1 cellular context compared by ENCODE assay signal in the genomic region with DNA sequence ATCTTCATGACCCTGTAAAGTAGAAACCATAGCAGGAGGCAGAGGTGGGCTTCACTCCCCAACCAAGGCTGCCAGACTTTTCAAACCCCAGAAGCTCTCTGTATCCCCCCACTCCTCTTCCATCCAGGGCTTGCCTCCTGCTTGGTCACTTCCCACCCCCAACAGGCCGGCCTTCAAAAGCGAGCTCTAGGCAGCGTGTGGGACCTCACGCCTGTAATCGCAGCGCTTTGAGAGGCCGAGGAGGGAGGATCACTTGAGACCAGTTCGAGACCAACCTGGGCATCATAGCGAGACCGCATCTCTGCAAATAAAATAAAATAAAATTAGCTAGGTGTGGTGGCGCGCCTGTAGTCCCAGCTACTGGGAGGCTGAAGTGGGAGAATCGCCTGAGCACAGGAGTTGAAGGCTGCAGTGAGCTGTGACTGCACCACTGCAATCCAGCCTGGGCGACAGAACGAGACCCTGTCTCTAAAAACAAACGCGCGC.
A peak's percentile ranks its signal among the peaks of the same experiment; 100 is the strongest.
TF ChIP-seq lines count a peak whose summit lies in the region.

No MANE protein-coding gene starts in this region.

TF ChIP-seq in HepG2, 621 proteins besides CTCF, POLR2A, EP300 and RAD21:
- TF ChIP-seq IKZF4 (CRISPR knock-in tag; IDR thresholded peaks at IDR 0.05; ENCODE audit: borderline replicate concordance, low read depth, not compliant biosample characterization) = peak; percentile 3
- TF ChIP-seq NFIB (CRISPR knock-in tag; IDR thresholded peaks at IDR 0.05; ENCODE audit: borderline replicate concordance) = peak; percentile 81; the same call in 1 of the 2 replicates
- TF ChIP-seq ZNF335 (CRISPR knock-in tag; IDR thresholded peaks at IDR 0.05) = no peak
- TF ChIP-seq NRL (CRISPR knock-in tag; IDR thresholded peaks at IDR 0.05; ENCODE audit: borderline replicate concordance) = 0 out of 2 replicates have a peak, but pooled peaks have one; percentile 12
- TF ChIP-seq, protein P1, sequence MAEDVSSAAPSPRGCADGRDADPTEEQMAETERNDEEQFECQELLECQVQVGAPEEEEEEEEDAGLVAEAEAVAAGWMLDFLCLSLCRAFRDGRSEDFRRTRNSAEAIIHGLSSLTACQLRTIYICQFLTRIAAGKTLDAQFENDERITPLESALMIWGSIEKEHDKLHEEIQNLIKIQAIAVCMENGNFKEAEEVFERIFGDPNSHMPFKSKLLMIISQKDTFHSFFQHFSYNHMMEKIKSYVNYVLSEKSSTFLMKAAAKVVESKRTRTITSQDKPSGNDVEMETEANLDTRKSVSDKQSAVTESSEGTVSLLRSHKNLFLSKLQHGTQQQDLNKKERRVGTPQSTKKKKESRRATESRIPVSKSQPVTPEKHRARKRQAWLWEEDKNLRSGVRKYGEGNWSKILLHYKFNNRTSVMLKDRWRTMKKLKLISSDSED (CRISPR knock-in tag; IDR thresholded peaks at IDR 0.05) = no peak
- 0 out of 2 replicates have a peak, but pooled peaks have one; percentile 21 for TF ChIP-seq ZNF589 (CRISPR knock-in tag; conservative IDR thresholded peaks at IDR 0.05)
- no peak for TF ChIP-seq CERS6 (CRISPR knock-in tag; IDR thresholded peaks at IDR 0.05)
- TF ChIP-seq PPARG (CRISPR knock-in tag; conservative IDR thresholded peaks at IDR 0.05) = no peak
- 0 out of 2 replicates have a peak, but pooled peaks have one; percentile 23 for TF ChIP-seq REL (CRISPR knock-in tag; conservative IDR thresholded peaks at IDR 0.05)
- TF ChIP-seq ZSCAN5A (CRISPR knock-in tag; IDR thresholded peaks at IDR 0.05; ENCODE audit: borderline replicate concordance) = no peak
- TF ChIP-seq, protein P2, sequence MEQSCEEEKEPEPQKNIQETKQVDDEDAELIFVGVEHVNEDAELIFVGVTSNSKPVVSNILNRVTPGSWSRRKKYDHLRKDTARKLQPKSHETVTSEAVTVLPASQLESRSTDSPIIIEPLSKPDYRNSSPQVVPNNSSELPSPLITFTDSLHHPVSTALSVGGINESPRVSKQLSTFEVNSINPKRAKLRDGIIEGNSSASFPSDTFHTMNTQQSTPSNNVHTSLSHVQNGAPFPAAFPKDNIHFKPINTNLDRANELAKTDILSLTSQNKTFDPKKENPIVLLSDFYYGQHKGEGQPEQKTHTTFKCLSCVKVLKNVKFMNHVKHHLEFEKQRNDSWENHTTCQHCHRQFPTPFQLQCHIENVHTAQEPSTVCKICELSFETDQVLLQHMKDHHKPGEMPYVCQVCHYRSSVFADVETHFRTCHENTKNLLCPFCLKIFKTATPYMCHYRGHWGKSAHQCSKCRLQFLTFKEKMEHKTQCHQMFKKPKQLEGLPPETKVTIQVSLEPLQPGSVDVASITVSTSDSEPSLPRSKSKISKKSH (CRISPR knock-in tag; IDR thresholded peaks at IDR 0.05; ENCODE audit: borderline replicate concordance) = 0 out of 2 replicates have a peak, but pooled peaks have one; percentile 64
- no peak for TF ChIP-seq ZNF432 (CRISPR knock-in tag; IDR thresholded peaks at IDR 0.05; ENCODE audit: borderline replicate concordance)
